ENCODE assay signal across 13 cellular contexts in genomic region chr22:42282252-42282942, GRCh38. TPM values are rescaled to one million over a fixed set of nuclear protein-coding genes. Genes with fewer than 3 reads are reported as not detected.
A peak's percentile ranks its signal among the peaks of the same experiment; 100 is the strongest.
DNase-seq lines count a peak whose midpoint lies in the region; ATAC-seq and TF ChIP-seq lines count a peak whose summit lies in the region.
"Had no signal": no experiment of that assay in that cellular context is flagged by ENCODE, and none has a peak within 500 bp of the region (broad histone marks: within the 10 kb centered on the region; RNA-seq: fewer than 3 reads in every experiment).

No MANE protein-coding gene starts in this region.

- ATAC-seq in body of pancreas (no peak), GM18867 (IDR thresholded peaks at IDR 0.05; ENCODE audit: unreplicated experiment) (no peak)

- H3K4me1 ChIP-seq in Caco-2 (peaks cover 84% of the 10 kb centered on the region), OCI-LY1 (ENCODE audit: insufficient read depth, low read length, severe bottlenecking) (peaks cover 9% of the 10 kb centered on the region), iPS-20b (ENCODE audit: insufficient read depth, low read length) (peaks cover 3% of the 10 kb centered on the region; the same call in 1 of the 2 replicates), body of pancreas (peaks cover 14% of the 10 kb centered on the region)
- H3K4me1 ChIP-seq: SJCRH30 had no signal

- no peaks in the 10 kb centered on the region for H3K9me3 Mint-ChIP-seq in Caco-2 (ENCODE audit: unreplicated experiment)
- no peaks in the 10 kb centered on the region for H3K9me3 Mint-ChIP-seq in osteocyte (ENCODE audit: unreplicated experiment)
- H3K9me3 Mint-ChIP-seq: activated naive CD4-positive, alpha-beta T cell treated with anti-CD3 and anti-CD28 coated beads for 36 hours had no signal

- no peak for TF ChIP-seq POLR2A in body of pancreas (IDR thresholded peaks at IDR 0.05)

- peak overlapping the region; percentile 52 for H3K4me3 Mint-ChIP-seq in Caco-2 (ENCODE audit: unreplicated experiment)
- peak overlapping the region; percentile 41 for H3K4me3 Mint-ChIP-seq in osteocyte (ENCODE audit: unreplicated experiment)
- H3K4me3 Mint-ChIP-seq: activated naive CD4-positive, alpha-beta T cell treated with anti-CD3 and anti-CD28 coated beads for 36 hours had no signal

- peak in 1 of 2 experiments; percentile 46 for DNase-seq in Caco-2
- no peak for DNase-seq in osteocyte (ENCODE audit: extremely low spot score, unreplicated experiment)
- DNase-seq in body of pancreas = no peak
- DNase-seq in effector CD8-positive, alpha-beta T cell (lab: John Stamatoyannopoulos, UW) = no peak
- no peak for DNase-seq in activated CD8-positive, alpha-beta memory T cell treated with anti-CD3 and anti-CD28 coated beads, Interleukin-2, amount 50 U/mL, for 48 hours
- DNase-seq: activated CD4-positive, CD25-positive, alpha-beta regulatory T cell treated with anti-CD3 and anti-CD28 coated beads, Interleukin-2, amount 50 U/mL, for 72 hours; activated naive CD4-positive, alpha-beta T cell treated with anti-CD3 and anti-CD28 coated beads for 36 hours; DMS 273 treated with DMSO at 0.1 percent for 48 hours; effector CD4-positive, alpha-beta T cell had no signal

- no peak overlapping the region for H2AFZ ChIP-seq in OCI-LY1 (ENCODE audit: low read length)

- no peak for TF ChIP-seq CTCF in Caco-2 (IDR thresholded peaks at IDR 0.05; ENCODE audit: insufficient read depth in 1 of 2, low read depth in 1 of 2, low read length in 1 of 2, severe bottlenecking in 1 of 2, unreplicated experiment in 1 of 2)
- TF ChIP-seq CTCF in OCI-LY1 (IDR thresholded peaks at IDR 0.05; ENCODE audit: low read length) = no peak
- TF ChIP-seq CTCF in osteocyte (IDR thresholded peaks at IDR 0.05) = no peak
- no peak for TF ChIP-seq CTCF in body of pancreas (IDR thresholded peaks at IDR 0.05)

- H3K4me2 ChIP-seq in OCI-LY1 (ENCODE audit: low read length) = peak overlapping the region; percentile 27; the same call in 1 of the 2 replicates

- 0 out of 2 replicates have a peak, but pooled peaks cover 2% of the 10 kb centered on the region for H3K36me3 ChIP-seq in Caco-2 (ENCODE audit: control insufficient read depth, insufficient read depth, low read length)
- no peaks in the 10 kb centered on the region for H3K36me3 ChIP-seq in OCI-LY1 (ENCODE audit: insufficient read depth, low read length)
- no peaks in the 10 kb centered on the region for H3K36me3 ChIP-seq in iPS-20b (ENCODE audit: insufficient read depth, low read depth, low read length)
- no peaks in the 10 kb centered on the region for H3K36me3 ChIP-seq in body of pancreas (replicated peaks in 1 of 2; ENCODE audit: insufficient read depth in 1 of 2, low read depth in 2 of 2)
- H3K36me3 ChIP-seq: SJCRH30 had no signal

- H3K9me3 ChIP-seq in Caco-2 (no peaks in the 10 kb centered on the region), OCI-LY1 (ENCODE audit: low read length) (no peaks in the 10 kb centered on the region), iPS-20b (ENCODE audit: insufficient read depth, low read depth, low read length) (no peaks in the 10 kb centered on the region), body of pancreas (no peaks in the 10 kb centered on the region)
- H3K9me3 ChIP-seq: SJCRH30 had no signal

- H3K4me3 ChIP-seq in Caco-2 (ENCODE audit: low read depth, low read length) (peak overlapping the region; percentile 41; the same call in 1 of the 2 replicates), OCI-LY1 (ENCODE audit: low read depth, low read length, poor library complexity, severe bottlenecking) (no peak overlapping the region), iPS-20b (ENCODE audit: low read length) (peak overlapping the region; percentile 56), body of pancreas (no peak overlapping the region)

- H3K4me1 Mint-ChIP-seq in Caco-2 (ENCODE audit: low read depth, unreplicated experiment) = peaks cover 31% of the 10 kb centered on the region
- peaks cover 7% of the 10 kb centered on the region for H3K4me1 Mint-ChIP-seq in osteocyte (ENCODE audit: unreplicated experiment)

- CTCF ChIA-PET in Caco-2 (lab: Charles Lee) = interaction anchor here (0.7 to 1.2 kb wide), 2 partner anchors 15 to 162 kb away, joined by 3 read pairs; no protein-coding TSS in a partner anchor

- 73 to 82% methylated on average over 19 to 22 of the region's 22 CpGs for WGBS in body of pancreas, 2 donors

- H3F3A ChIP-seq in OCI-LY1 (ENCODE audit: insufficient read depth, low read length) = no peaks in the 10 kb centered on the region

- no peaks in the 10 kb centered on the region for H3K27me3 ChIP-seq in Caco-2 (replicated peaks; ENCODE audit: control insufficient read depth, insufficient read depth, low read length)
- 0 out of 2 replicates have a peak, but pooled peaks cover 8% of the 10 kb centered on the region for H3K27me3 ChIP-seq in OCI-LY1 (ENCODE audit: insufficient read depth, low read length)
- H3K27me3 ChIP-seq in iPS-20b (ENCODE audit: insufficient read depth, low read length) = peaks cover 93% of the 10 kb centered on the region
- H3K27me3 ChIP-seq in body of pancreas = peaks cover 0 to 9% of the 10 kb centered on the region in 2 donors
- H3K27me3 ChIP-seq: SJCRH30 had no signal

- H3K79me2 ChIP-seq in OCI-LY1 (ENCODE audit: insufficient read depth, low read length) = no peaks in the 10 kb centered on the region

- peaks cover 15% of the 10 kb centered on the region for H3K36me3 Mint-ChIP-seq in Caco-2 (ENCODE audit: insufficient read depth, unreplicated experiment)
- no peaks in the 10 kb centered on the region for H3K36me3 Mint-ChIP-seq in osteocyte (ENCODE audit: unreplicated experiment)

- no peak overlapping the region for H3K27ac ChIP-seq in OCI-LY1 (ENCODE audit: low read depth, low read length, poor library complexity, severe bottlenecking)
- H3K27ac ChIP-seq in iPS-20b (ENCODE audit: low read length) = no peak overlapping the region
- no peak overlapping the region for H3K27ac ChIP-seq in body of pancreas
- H3K27ac ChIP-seq: SJCRH30 had no signal

- H4K20me1 ChIP-seq in OCI-LY1 (ENCODE audit: insufficient read depth, low read length) = no peaks in the 10 kb centered on the region

- intact Hi-C loops in Caco-2 (cut with micrococcal nuclease; ENCODE audit: unreplicated experiment) (no loop called here), body of pancreas (cut with DNase I) (no loop called here)

- no peak overlapping the region for H3K9ac ChIP-seq in OCI-LY1 (ENCODE audit: low read length)
- H3K9ac ChIP-seq in iPS-20b (ENCODE audit: low read depth, low read length) = no peak overlapping the region

- peak overlapping the region; percentile 75 for H3K27ac Mint-ChIP-seq in Caco-2 (ENCODE audit: unreplicated experiment)
- no peak overlapping the region for H3K27ac Mint-ChIP-seq in osteocyte (ENCODE audit: unreplicated experiment)
- H3K27ac Mint-ChIP-seq: activated naive CD4-positive, alpha-beta T cell treated with anti-CD3 and anti-CD28 coated beads for 36 hours had no signal

- POLR2A ChIA-PET in Caco-2 (lab: Charles Lee) = no interaction called here

- H3K27me3 Mint-ChIP-seq in Caco-2 (ENCODE audit: insufficient read depth, unreplicated experiment) (no peaks in the 10 kb centered on the region), osteocyte (ENCODE audit: unreplicated experiment) (peaks cover 10% of the 10 kb centered on the region)

- BruUV-seq in Caco-2 (replicated peaks; lab: Mats Ljungman, UMichigan) = no TSS peak

- H3K9me2 ChIP-seq in OCI-LY1 (ENCODE audit: low read depth, low read length) = no peaks in the 10 kb centered on the region

RNA-seq across cellular contexts. Expression of gene TCF20, which starts 11.9 kb away (rescaled TPM):
- total RNA-seq in Caco-2 (2022) (81.7 and 82.7 TPM in 2 replicates), osteocyte (40.5 and 41.1 TPM in 2 replicates), body of pancreas (10 to 100 TPM; 17.8 to 19.7 TPM)

Comparison
In these comparisons a context has a peak if more than half of its experiments do, and no peak if none do; other contexts are left out.
1. H3K4me3 ChIP-seq: peak in Caco-2 (single experiment) and iPS-20b (single experiment); none in OCI-LY1 (single experiment) and body of pancreas (0 of 2).